18 cellular contexts compared by ENCODE assay signal in the genomic region with DNA sequence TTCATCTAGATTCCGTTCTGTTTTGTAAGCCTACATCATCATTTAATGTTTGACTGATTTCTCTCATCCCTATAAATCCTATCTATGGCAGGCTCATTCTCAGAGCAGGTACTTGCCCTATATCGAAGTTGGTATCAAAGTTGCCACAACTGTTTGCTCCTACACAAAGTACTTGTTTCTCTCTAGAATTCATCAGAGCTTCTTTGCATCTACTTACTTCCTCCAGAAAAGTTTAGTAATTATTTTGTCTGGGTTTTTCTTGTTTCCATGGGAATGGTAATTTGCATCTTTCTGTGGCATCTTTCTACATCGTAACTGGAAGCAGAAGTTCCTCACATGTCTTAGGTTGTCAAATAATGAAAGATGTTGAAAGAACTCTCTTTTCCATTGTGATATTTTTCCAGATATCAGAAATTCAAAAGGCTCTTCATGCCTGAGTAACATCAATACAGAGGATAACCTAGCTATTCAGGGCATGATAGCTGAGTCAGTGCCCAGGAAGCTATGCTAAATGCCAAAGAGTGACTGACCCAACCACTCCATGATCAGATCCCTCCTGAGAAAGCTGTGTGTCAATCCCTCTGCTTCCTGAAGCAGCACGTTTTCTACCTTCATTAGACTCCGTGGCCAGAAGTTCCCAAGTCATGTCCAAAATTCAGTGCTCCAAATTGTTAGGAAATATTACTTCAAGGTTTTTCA.
DNase-seq lines count a peak whose midpoint lies in the region; ATAC-seq and TF ChIP-seq lines count a peak whose summit lies in the region.
"Had no signal": no experiment of that assay in that cellular context is flagged by ENCODE, and none has a peak within 500 bp of the region (broad histone marks: within the 10 kb centered on the region; RNA-seq: fewer than 3 reads in every experiment).

No MANE protein-coding gene starts in this region.

- no peaks in the 10 kb centered on the region for H3K9me3 ChIP-seq in GM23248 (ENCODE audit: low read depth)
- no peaks in the 10 kb centered on the region for H3K9me3 ChIP-seq in SK-N-SH
- no peaks in the 10 kb centered on the region for H3K9me3 ChIP-seq in BE2C
- H3K9me3 ChIP-seq: upper lobe of left lung had no signal

- no peak for TF ChIP-seq RAD21 in SK-N-SH (IDR thresholded peaks at IDR 0.05; ENCODE audit: low read length)

- H3K9ac ChIP-seq in GM23248 (peak overlapping the region; percentile 40), SK-N-SH (peak overlapping the region; percentile 1; the same call in 1 of the 2 replicates)
- H3K9ac ChIP-seq: parathyroid adenoma had no signal

- ATAC-seq in HG02642 (IDR thresholded peaks at IDR 0.05; ENCODE audit: poor library complexity, unreplicated experiment) (no peak), HG02623 (IDR thresholded peaks at IDR 0.05; ENCODE audit: unreplicated experiment) (no peak)
- ATAC-seq: WTC11 had no signal

- in situ Hi-C loops in GM23248 (cut with MboI) = no loop called here

- H3K4me3 ChIP-seq in GM23248 (0 out of 2 replicates have a peak overlapping the region, but pooled peaks have one; percentile 28), SK-N-SH (ENCODE audit: low read depth in 2 of 2, low read length in 1 of 2) (no peak overlapping the region), fibroblast of pulmonary artery (replicated peaks; ENCODE audit: low read depth, low read length) (no peak overlapping the region), BE2C (ENCODE audit: low read depth, low read length) (no peak overlapping the region)
- H3K4me3 ChIP-seq: SK-N-MC, upper lobe of left lung had no signal

- peaks cover 15% of the 10 kb centered on the region for H3K4me1 ChIP-seq in GM23248 (ENCODE audit: insufficient read depth)
- no peaks in the 10 kb centered on the region; a peak in 1 of 4 replicates for H3K4me1 ChIP-seq in SK-N-SH (ENCODE audit: control insufficient read depth in 1 of 2, insufficient read depth in 2 of 2, low read depth in 1 of 2, low read length in 1 of 2)
- no peaks in the 10 kb centered on the region for H3K4me1 ChIP-seq in BE2C
- H3K4me1 ChIP-seq: parathyroid adenoma, upper lobe of left lung had no signal

- no peaks in the 10 kb centered on the region for H3K27me3 ChIP-seq in GM23248 (replicated peaks; ENCODE audit: insufficient read depth)
- H3K27me3 ChIP-seq in SK-N-SH (ENCODE audit: insufficient read depth) = no peaks in the 10 kb centered on the region
- H3K27me3 ChIP-seq in BE2C = no peaks in the 10 kb centered on the region
- H3K27me3 ChIP-seq: upper lobe of left lung had no signal

- H3K27ac ChIP-seq in GM23248 = peak overlapping the region; percentile 67
- H3K27ac ChIP-seq in SK-N-SH (ENCODE audit: low read depth in 2 of 2, low read length in 1 of 2) = peak overlapping the region in 1 of 2 experiments; percentile 56; a peak in 2 of 4 replicates
- H3K27ac ChIP-seq: parathyroid adenoma, SK-N-MC, upper lobe of left lung had no signal

- H3K9me2 ChIP-seq in GM23248 (ENCODE audit: insufficient read depth) (no peaks in the 10 kb centered on the region), SK-N-SH (no peaks in the 10 kb centered on the region)

- H4K20me1 ChIP-seq in GM23248 (ENCODE audit: insufficient read depth) (no peaks in the 10 kb centered on the region), SK-N-SH (ENCODE audit: insufficient read depth) (no peaks in the 10 kb centered on the region)

- peak in 1 of 2 experiments; percentile 5; a peak in 1 of 4 replicates for TF ChIP-seq EP300 in SK-N-SH (IDR thresholded peaks at IDR 0.05; ENCODE audit: borderline replicate concordance in 1 of 2, low read depth in 1 of 2, low read length in 1 of 2)

- POLR2A ChIA-PET in SK-N-SH (lab: Yijun Ruan, JAX) = no interaction called here

- H3F3A ChIP-seq in GM23248 (ENCODE audit: insufficient read depth) (peaks cover 20% of the 10 kb centered on the region), SK-N-SH (replicated peaks; ENCODE audit: insufficient read depth) (peaks cover 9% of the 10 kb centered on the region)

- H3K79me2 ChIP-seq in GM23248 (ENCODE audit: insufficient read depth) = no peaks in the 10 kb centered on the region
- H3K79me2 ChIP-seq in SK-N-SH (ENCODE audit: insufficient read depth) = no peaks in the 10 kb centered on the region
- H3K79me2 ChIP-seq: parathyroid adenoma had no signal

- TF ChIP-seq CTCF in SK-N-SH (IDR thresholded peaks at IDR 0.05) (no peak), fibroblast of pulmonary artery (IDR thresholded peaks at IDR 0.05; ENCODE audit: low read length, missing control alignments) (no peak), BE2C (IDR thresholded peaks at IDR 0.05; ENCODE audit: low read depth, low read length) (no peak)

- DNase-seq in 8988T (peak; percentile 20), GM23248 (peak; percentile 90), SK-N-SH (no peak), fibroblast of pulmonary artery (ENCODE audit: low read depth) (peak; percentile 44), SIG-M5 (lab: John Stamatoyannopoulos, UW) (no peak), BE2C (no peak)
- DNase-seq: activated T-cell treated with anti-CD3 and anti-CD28 coated beads for 4 hours; amygdala; DMS79; effector CD4-positive, alpha-beta T cell; hypothalamus; stimulated activated CD8-positive, alpha-beta memory T cell treated with anti-CD3 and anti-CD28 coated beads, Interleukin-4, amount 100 ng/mL, for 48 hours; upper lobe of left lung had no signal

- 42 to 45% methylated on average over 5 of the region's 5 CpGs for WGBS in GM23248 (ENCODE audit: low coverage in 1 of 2, low lambda C conversion rate in 2 of 2, missing lambda C conversion rate in 2 of 2), 2 experiments
- 56% methylated on average over 5 of the region's 5 CpGs for WGBS in SK-N-SH (ENCODE audit: low lambda C conversion rate)

- peak overlapping the region; percentile 40 for H3K4me2 ChIP-seq in GM23248 (ENCODE audit: unreplicated experiment)
- peak overlapping the region; percentile 14; the same call in 1 of the 2 replicates for H3K4me2 ChIP-seq in SK-N-SH

- CTCF ChIA-PET in SK-N-SH (lab: Yijun Ruan, JAX) = interaction anchor here (1.1 kb wide), 1 partner anchor 722 kb away, joined by 3 read pairs; no protein-coding TSS in a partner anchor

- H2AFZ ChIP-seq in GM23248 (no peak overlapping the region), SK-N-SH (ENCODE audit: low read depth) (no peak overlapping the region)
- H2AFZ ChIP-seq: parathyroid adenoma had no signal

- H3K36me3 ChIP-seq in GM23248 (ENCODE audit: low read depth) (no peaks in the 10 kb centered on the region), SK-N-SH (replicated peaks in 1 of 2; ENCODE audit: control insufficient read depth in 1 of 2, insufficient read depth in 2 of 2, low read length in 1 of 2) (peaks cover 0 to under 1% of the 10 kb centered on the region in 2 experiments), BE2C (no peaks in the 10 kb centered on the region)

TF ChIP-seq in SK-N-SH, 30 proteins besides CTCF, POLR2A, EP300 and RAD21:
- no peak for TF ChIP-seq GATA2 (CRISPR knock-in tag; IDR thresholded peaks at IDR 0.05)
- peak; percentile 73; the same call in 1 of the 2 replicates for TF ChIP-seq FOSL2 (IDR thresholded peaks at IDR 0.05; ENCODE audit: borderline replicate concordance, low read depth)
- no peak for TF ChIP-seq TEAD4 (IDR thresholded peaks at IDR 0.05; ENCODE audit: borderline replicate concordance, insufficient read depth)
- TF ChIP-seq MEF2A (IDR thresholded peaks at IDR 0.05; ENCODE audit: borderline replicate concordance, low read depth) = no peak
- TF ChIP-seq, protein P1, sequence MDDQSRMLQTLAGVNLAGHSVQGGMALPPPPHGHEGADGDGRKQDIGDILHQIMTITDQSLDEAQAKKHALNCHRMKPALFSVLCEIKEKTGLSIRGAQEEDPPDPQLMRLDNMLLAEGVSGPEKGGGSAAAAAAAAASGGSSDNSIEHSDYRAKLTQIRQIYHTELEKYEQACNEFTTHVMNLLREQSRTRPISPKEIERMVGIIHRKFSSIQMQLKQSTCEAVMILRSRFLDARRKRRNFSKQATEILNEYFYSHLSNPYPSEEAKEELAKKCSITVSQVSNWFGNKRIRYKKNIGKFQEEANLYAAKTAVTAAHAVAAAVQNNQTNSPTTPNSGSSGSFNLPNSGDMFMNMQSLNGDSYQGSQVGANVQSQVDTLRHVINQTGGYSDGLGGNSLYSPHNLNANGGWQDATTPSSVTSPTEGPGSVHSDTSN (IDR thresholded peaks at IDR 0.05) = peak; percentile 76
- peak; percentile 60 for TF ChIP-seq TCF12 (IDR thresholded peaks at IDR 0.05)
- TF ChIP-seq NFIC (IDR thresholded peaks at IDR 0.05; ENCODE audit: borderline replicate concordance) = peak; percentile 34; the same call in 1 of the 2 replicates
- peak; percentile 35; the same call in 1 of the 2 replicates for TF ChIP-seq RXRA (IDR thresholded peaks at IDR 0.05; ENCODE audit: borderline replicate concordance, low read depth)
- no peak for TF ChIP-seq GABPA (IDR thresholded peaks at IDR 0.05; ENCODE audit: low read depth)
- peak; percentile 65; the same call in 1 of the 2 replicates for TF ChIP-seq JUND (IDR thresholded peaks at IDR 0.05)
- TF ChIP-seq, protein P2, sequence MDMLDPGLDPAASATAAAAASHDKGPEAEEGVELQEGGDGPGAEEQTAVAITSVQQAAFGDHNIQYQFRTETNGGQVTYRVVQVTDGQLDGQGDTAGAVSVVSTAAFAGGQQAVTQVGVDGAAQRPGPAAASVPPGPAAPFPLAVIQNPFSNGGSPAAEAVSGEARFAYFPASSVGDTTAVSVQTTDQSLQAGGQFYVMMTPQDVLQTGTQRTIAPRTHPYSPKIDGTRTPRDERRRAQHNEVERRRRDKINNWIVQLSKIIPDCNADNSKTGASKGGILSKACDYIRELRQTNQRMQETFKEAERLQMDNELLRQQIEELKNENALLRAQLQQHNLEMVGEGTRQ (IDR thresholded peaks at IDR 0.05; ENCODE audit: borderline replicate concordance, low read depth, low read length) = no peak
- no peak for TF ChIP-seq RFX5 (IDR thresholded peaks at IDR 0.05; ENCODE audit: low read length)
- TF ChIP-seq POLR2AphosphoS5 (IDR thresholded peaks at IDR 0.05; ENCODE audit: low read depth, low read length) = no peak

Comparison
In these comparisons a context has a peak if more than half of its experiments do, and no peak if none do; other contexts are left out.
1. DNase-seq: peak in 8988T (single experiment), GM23248 (single experiment) and fibroblast of pulmonary artery (single experiment); none in SK-N-SH (single experiment), SIG-M5 (single experiment) and BE2C (single experiment).